Comparison of ENCODE assay signal across 21 cellular contexts in genomic region chr10:112131361-112131760, GRCh38. TPM values are rescaled to one million over a fixed set of nuclear protein-coding genes. Genes with fewer than 3 reads are reported as not detected.
DNase-seq lines count a peak whose midpoint lies in the region; ATAC-seq and TF ChIP-seq lines count a peak whose summit lies in the region.
"Had no signal": no experiment of that assay in that cellular context is flagged by ENCODE, and none has a peak within 500 bp of the region (broad histone marks: within the 10 kb centered on the region; RNA-seq: fewer than 3 reads in every experiment).

No MANE protein-coding gene starts in this region.

- intact Hi-C loops in gastrocnemius medialis (cut with DNase I; ENCODE audit: low total_unique reads), result loop anchor here (10.0 kb wide), 1 partner anchor 377 kb away; no protein-coding TSS in a partner anchor

- H3K4me1 Mint-ChIP-seq in WTC11, result peaks cover 16% of the 10 kb centered on the region

- POLR2A ChIA-PET in WTC11 (lab: Charles Lee), result no interaction called here

- no peak overlapping the region for H2BK15ac ChIP-seq in mesendoderm (replicated peaks; ENCODE audit: low read depth)

- no peak overlapping the region for H2BK120ac ChIP-seq in mesendoderm (ENCODE audit: low read depth, low read length)

- no peak for TF ChIP-seq POLR2A in gastrocnemius medialis (IDR thresholded peaks at IDR 0.05)

- no CpG with 5 or more reads among the region's 10 CpGs for WGBS in mesendoderm (ENCODE audit: extremely low coverage, insufficient coverage, low lambda C conversion rate)

- H3K4me1 ChIP-seq in SJCRH30, result peaks cover 27% of the 10 kb centered on the region
- no peaks in the 10 kb centered on the region for H3K4me1 ChIP-seq in mesendoderm (ENCODE audit: control insufficient read depth, low read depth, low read length)
- peaks cover 4 to 16% of the 10 kb centered on the region in 2 donors for H3K4me1 ChIP-seq in gastrocnemius medialis
- no peaks in the 10 kb centered on the region for H3K4me1 ChIP-seq in HAP-1
- H3K4me1 ChIP-seq: SJSA1 had no signal

- H3K27me3 ChIP-seq in SJCRH30 (no peaks in the 10 kb centered on the region), mesendoderm (ENCODE audit: insufficient read depth, low read length, poor library complexity) (no peaks in the 10 kb centered on the region), gastrocnemius medialis (no peaks in the 10 kb centered on the region), HAP-1 (ENCODE audit: low read depth) (no peaks in the 10 kb centered on the region)
- H3K27me3 ChIP-seq: SJSA1 had no signal

- H3K9me3 ChIP-seq in SJCRH30 (replicated peaks), result no peaks in the 10 kb centered on the region
- no peaks in the 10 kb centered on the region for H3K9me3 ChIP-seq in gastrocnemius medialis
- H3K9me3 ChIP-seq in HAP-1, result no peaks in the 10 kb centered on the region
- H3K9me3 ChIP-seq: SJSA1 had no signal

- H3K56ac ChIP-seq in mesendoderm (ENCODE audit: low read length), result no peak overlapping the region

- no peak overlapping the region for H3K4me2 ChIP-seq in mesendoderm (ENCODE audit: low read length)

- TF ChIP-seq CTCF in gastrocnemius medialis (IDR thresholded peaks at IDR 0.05 in 4 of 5, conservative IDR thresholded peaks at IDR 0.05 in 1 of 5), result no peak
- TF ChIP-seq CTCF in WTC11 (IDR thresholded peaks at IDR 0.05), result no peak

- H3K27ac Mint-ChIP-seq in WTC11, result no peak overlapping the region
- H3K27ac Mint-ChIP-seq: HFFc6 had no signal

- peak overlapping the region; percentile 66 for H3K23ac ChIP-seq in mesendoderm (ENCODE audit: low read length)

- no peaks in the 10 kb centered on the region for H3K9me3 Mint-ChIP-seq in WTC11
- H3K9me3 Mint-ChIP-seq: HFFc6 had no signal

- H3K4me3 ChIP-seq in SJCRH30 (no peak overlapping the region), mesendoderm (ENCODE audit: low read length) (no peak overlapping the region), gastrocnemius medialis (no peak overlapping the region), HAP-1 (no peak overlapping the region)
- H3K4me3 ChIP-seq: GM23248, SJSA1 had no signal

- no peaks in the 10 kb centered on the region for H3K79me2 ChIP-seq in mesendoderm (ENCODE audit: control insufficient read depth, insufficient read depth, low read length)

- DNase-seq in LHCN-M2 (ENCODE audit: low read depth) (peak; percentile 9), SJCRH30 (peak; percentile 80 to 88), mesendoderm (no peak), gastrocnemius medialis (no peak), NCI-H146 (lab: John Stamatoyannopoulos, UW) (no peak), WTC11 (ENCODE audit: low spot score) (no peak), HAP-1 (ENCODE audit: low spot score in 2 of 2) (no peak)
- DNase-seq: DMS53, GM23248, H7, HFFc6, NCI-H1092 treated with DMSO at 0.1 percent for 48 hours, NCI-H1436, NCI-H187 treated with DMSO at 0.1 percent for 48 hours, NCI-H2171 treated with DMSO at 0.1 percent for 48 hours, NCI-H345, NCI-H510A treated with DMSO at 0.1 percent for 48 hours, NCI-H748 treated with DMSO at 0.1 percent for 48 hours had no signal

- no peak overlapping the region for H3K4me3 Mint-ChIP-seq in WTC11
- H3K4me3 Mint-ChIP-seq: HFFc6 had no signal

- no peaks in the 10 kb centered on the region for H3K36me3 Mint-ChIP-seq in WTC11

- H3K36me3 ChIP-seq in SJCRH30, result no peaks in the 10 kb centered on the region
- H3K36me3 ChIP-seq in mesendoderm (ENCODE audit: control insufficient read depth, insufficient read depth, low read length), result no peaks in the 10 kb centered on the region
- no peaks in the 10 kb centered on the region for H3K36me3 ChIP-seq in gastrocnemius medialis
- no peaks in the 10 kb centered on the region for H3K36me3 ChIP-seq in HAP-1 (replicated peaks)
- H3K36me3 ChIP-seq: SJSA1 had no signal

- H2AK5ac ChIP-seq in mesendoderm (ENCODE audit: low read length), result no peak overlapping the region

- peak overlapping the region; percentile 28 for H3K27ac ChIP-seq in SJCRH30
- no peak overlapping the region for H3K27ac ChIP-seq in mesendoderm (ENCODE audit: low read depth, low read length)
- peak overlapping the region; percentile 68 to 76 (median 72) for H3K27ac ChIP-seq in gastrocnemius medialis
- H3K27ac ChIP-seq: GM23248, HL-60, SJSA1 had no signal

- H3K9ac ChIP-seq in mesendoderm (ENCODE audit: low read length), result no peak overlapping the region
- H3K9ac ChIP-seq: GM23248 had no signal

- H3K18ac ChIP-seq in mesendoderm (ENCODE audit: low read length), result no peak overlapping the region

- no peaks in the 10 kb centered on the region for H3K79me1 ChIP-seq in mesendoderm (ENCODE audit: low read length)

- H4K8ac ChIP-seq in mesendoderm (ENCODE audit: low read depth, low read length), result no peak overlapping the region

- H3K27me3 Mint-ChIP-seq in WTC11 (ENCODE audit: low read depth), result no peaks in the 10 kb centered on the region

- ATAC-seq in gastrocnemius medialis (no peak), WTC11 (no peak), GM19467 (IDR thresholded peaks at IDR 0.05; ENCODE audit: unreplicated experiment) (no peak)

- CTCF ChIA-PET in WTC11 (lab: Charles Lee), result no interaction called here

- in situ Hi-C loops in gastrocnemius medialis (cut with MboI; ENCODE audit: low sequenced_read_pairs in 4 of 4), result loop anchor here in 3 of 4 donors (10.0 to 25.0 kb wide), 2 partner anchors 369 to 377 kb away; no protein-coding TSS in a partner anchor
- in situ Hi-C loops in HAP-1 (cut with MboI; ENCODE audit: low sequenced_read_pairs), result loop anchor here (10.0 kb wide), 1 partner anchor 1047 kb away; no protein-coding TSS in a partner anchor

- no peak overlapping the region for H2BK5ac ChIP-seq in mesendoderm (ENCODE audit: low read length)

- H4K5ac ChIP-seq in mesendoderm (ENCODE audit: low read length), result no peak overlapping the region

- no peak overlapping the region for H3K4ac ChIP-seq in mesendoderm (ENCODE audit: low read depth, low read length)

TF ChIP-seq in WTC11, 78 proteins besides CTCF, POLR2A, EP300 and RAD21 (continues in another document):
- no peak for TF ChIP-seq ZBTB21 (CRISPR knock-in tag; IDR thresholded peaks at IDR 0.05; ENCODE audit: borderline replicate concordance)
- no peak for TF ChIP-seq ESRRA (CRISPR knock-in tag; IDR thresholded peaks at IDR 0.05; ENCODE audit: borderline replicate concordance)
- no peak for TF ChIP-seq SMAD4 (CRISPR knock-in tag; IDR thresholded peaks at IDR 0.05)
- TF ChIP-seq, protein P1, sequence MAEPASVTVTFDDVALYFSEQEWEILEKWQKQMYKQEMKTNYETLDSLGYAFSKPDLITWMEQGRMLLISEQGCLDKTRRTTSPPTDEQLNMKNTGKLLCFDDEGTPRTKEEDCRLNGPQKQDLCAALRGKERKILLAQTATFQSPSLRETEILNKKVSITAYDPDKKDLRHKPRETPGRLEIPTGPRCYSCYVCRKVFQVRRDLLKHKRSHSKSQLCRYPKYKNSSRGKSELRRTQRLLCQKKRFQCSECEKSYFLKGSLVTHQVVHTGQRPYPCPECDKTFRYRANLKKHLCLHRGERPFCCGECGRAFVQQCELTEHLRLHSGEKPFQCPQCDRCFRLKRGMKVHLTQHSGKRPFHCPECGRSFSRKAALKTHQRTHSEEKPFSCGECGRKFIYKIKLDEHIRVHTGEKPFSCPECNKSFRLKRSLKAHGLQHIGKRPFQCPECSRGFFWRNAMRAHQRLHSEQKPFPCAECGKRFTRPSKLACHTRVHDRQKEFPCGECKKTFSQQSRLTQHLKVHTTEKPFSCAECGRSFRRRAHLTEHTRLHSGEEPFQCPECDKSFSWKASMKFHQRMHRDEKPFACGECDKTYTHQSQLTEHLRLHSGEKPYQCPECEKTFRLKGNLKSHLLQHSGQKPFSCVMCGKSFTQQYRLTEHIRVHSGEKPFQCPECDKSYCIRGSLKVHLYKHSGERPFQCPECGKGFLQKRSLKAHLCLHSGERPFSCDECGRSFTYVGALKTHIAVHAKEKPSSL (CRISPR knock-in tag; conservative IDR thresholded peaks at IDR 0.05), result no peak
- TF ChIP-seq FOXK1 (CRISPR knock-in tag; IDR thresholded peaks at IDR 0.05), result no peak
- no peak for TF ChIP-seq ZNF138 (CRISPR knock-in tag; conservative IDR thresholded peaks at IDR 0.05)
- no peak for TF ChIP-seq ZNF396 (CRISPR knock-in tag; IDR thresholded peaks at IDR 0.05; ENCODE audit: borderline replicate concordance)
- no peak for TF ChIP-seq CDX4 (CRISPR knock-in tag; IDR thresholded peaks at IDR 0.05; ENCODE audit: borderline replicate concordance)
- no peak for TF ChIP-seq NR2C2 (CRISPR knock-in tag; IDR thresholded peaks at IDR 0.05)
- TF ChIP-seq ZNF281 (CRISPR knock-in tag; IDR thresholded peaks at IDR 0.05), result no peak

RNA-seq across cellular contexts. Expression of gene GPAM, which starts 52.2 kb away (rescaled TPM):
- total RNA-seq in LHCN-M2 (2014; rRNA removed), result 10.6 and 11.5 TPM in 2 replicates
- polyA plus RNA-seq in LHCN-M2 (2012), result 2.0 TPM
- 22.7 and 23.7 TPM in 2 replicates for total RNA-seq in SJCRH30 (2014; rRNA removed; shearing (Covaris generic))
- 6.3 TPM for polyA plus RNA-seq in mesendoderm (2013, experiment 1 of 2)
- polyA plus RNA-seq in mesendoderm (2013, experiment 2 of 2), result 6.0 TPM
- 1 to 10 TPM; 4.0 to 9.0 (median 4.6) TPM for total RNA-seq in gastrocnemius medialis
- 10.7 to 12.2 TPM (median 11.3 TPM) in 3 replicates for total RNA-seq in WTC11 (2021)

Comparison
In these comparisons a context has a peak if more than half of its experiments do, and no peak if none do; other contexts are left out.
1. DNase-seq: peak in LHCN-M2 (single experiment) and SJCRH30 (2 of 2); none in mesendoderm (single experiment), gastrocnemius medialis (0 of 2), NCI-H146 (single experiment), WTC11 (single experiment) and HAP-1 (0 of 2).